Comparison of ENCODE assay signal across 23 cellular contexts in genomic region chr11:45489281-45489906, GRCh38.
DNase-seq lines count a peak whose midpoint lies in the region; FAIRE-seq and TF ChIP-seq lines count a peak whose summit lies in the region.
"Had no signal": no experiment of that assay in that cellular context is flagged by ENCODE, and none has a peak within 500 bp of the region (broad histone marks: within the 10 kb centered on the region; RNA-seq: fewer than 3 reads in every experiment).

No MANE protein-coding gene starts in this region.

- H3K4me3 Mint-ChIP-seq in neural progenitor cell: no peak overlapping the region
- H3K4me3 Mint-ChIP-seq: activated T-helper 17 cell treated with anti-CD3 and anti-CD28 coated beads, Interleukin-2, amount 50 U/mL, for 72 hours; CD4-positive, alpha-beta memory T cell had no signal

- no peaks in the 10 kb centered on the region for H4K20me1 ChIP-seq in neural progenitor cell (ENCODE audit: low read depth)

- no peak overlapping the region for H3K4me2 ChIP-seq in neural progenitor cell

- peaks cover 41% of the 10 kb centered on the region for H3K4me1 Mint-ChIP-seq in neural progenitor cell
- H3K4me1 Mint-ChIP-seq: activated T-helper 17 cell treated with anti-CD3 and anti-CD28 coated beads, Interleukin-2, amount 50 U/mL, for 72 hours; CD4-positive, alpha-beta memory T cell had no signal

- H3K4me1 ChIP-seq in neural progenitor cell: peaks cover 8% of the 10 kb centered on the region
- H3K4me1 ChIP-seq: psoas muscle, upper lobe of left lung had no signal

- H3K27me3 ChIP-seq in neural progenitor cell: no peaks in the 10 kb centered on the region
- H3K27me3 ChIP-seq: upper lobe of left lung had no signal

- TF ChIP-seq POLR2A in GM12891 (IDR thresholded peaks at IDR 0.05; ENCODE audit: low read depth, low read length): no peak

- TF ChIP-seq CTCF in neural progenitor cell (IDR thresholded peaks at IDR 0.05): no peak

- H3K36me3 ChIP-seq in neural progenitor cell: no peaks in the 10 kb centered on the region
- H3K36me3 ChIP-seq: cardiac muscle cell, upper lobe of left lung had no signal

- FAIRE-seq in GM12891 (lab: Jason Lieb, UNC): no peak

- no peaks in the 10 kb centered on the region for H3K9me3 ChIP-seq in neural progenitor cell (ENCODE audit: low read depth)
- H3K9me3 ChIP-seq: psoas muscle, upper lobe of left lung had no signal

- peaks cover 4% of the 10 kb centered on the region for H3K9me3 Mint-ChIP-seq in neural progenitor cell
- H3K9me3 Mint-ChIP-seq: activated T-helper 17 cell treated with anti-CD3 and anti-CD28 coated beads, Interleukin-2, amount 50 U/mL, for 72 hours had no signal

- H3K27ac ChIP-seq in caudate nucleus (ENCODE audit: low read depth, low read length): peak overlapping the region; percentile 31
- no peak overlapping the region for H3K27ac ChIP-seq in neural progenitor cell
- H3K27ac ChIP-seq: cardiac muscle cell, psoas muscle, upper lobe of left lung had no signal

- H3K79me2 ChIP-seq in neural progenitor cell (ENCODE audit: low read depth): no peaks in the 10 kb centered on the region

- no peak overlapping the region for H3K4me3 ChIP-seq in neural progenitor cell
- H3K4me3 ChIP-seq: cardiac muscle cell, psoas muscle, upper lobe of left lung had no signal

- no peaks in the 10 kb centered on the region for H3K36me3 Mint-ChIP-seq in neural progenitor cell
- H3K36me3 Mint-ChIP-seq: activated naive CD4-positive, alpha-beta T cell treated with anti-CD3 and anti-CD28 coated beads, Interleukin-2, amount 50 U/mL, for 72 hours; CD4-positive, alpha-beta memory T cell had no signal

- H3K9ac ChIP-seq in neural progenitor cell: no peak overlapping the region

- peaks cover 11% of the 10 kb centered on the region for H3K27me3 Mint-ChIP-seq in neural progenitor cell (ENCODE audit: insufficient read depth, low read depth)

- peak overlapping the region; percentile 30 for H3K27ac Mint-ChIP-seq in neural progenitor cell
- H3K27ac Mint-ChIP-seq: activated naive CD4-positive, alpha-beta T cell treated with anti-CD3 and anti-CD28 coated beads, Interleukin-2, amount 50 U/mL, for 72 hours; activated T-helper 17 cell treated with anti-CD3 and anti-CD28 coated beads, Interleukin-2, amount 50 U/mL, for 72 hours; CD4-positive, alpha-beta memory T cell had no signal

- DNase-seq in NCI-H1092 (lab: John Stamatoyannopoulos, UW): peak; percentile 58
- DNase-seq in NCI-H345 (lab: John Stamatoyannopoulos, UW): peak; percentile 73
- DNase-seq in caudate nucleus (lab: John Stamatoyannopoulos, UW): peak in 11 of 61 donors; percentile 1 to 48 (median 26)
- no peak for DNase-seq in neural progenitor cell (ENCODE audit: low spot score)
- no peak for DNase-seq in SKM-1 treated with dmso at 0.1 percent for 144 hours (lab: John Stamatoyannopoulos, UW; ENCODE audit: unreplicated experiment)
- no peak for DNase-seq in DMS 273 (lab: John Stamatoyannopoulos, UW; ENCODE audit: unreplicated experiment)
- no peak for DNase-seq in T-helper 1 cell
- no peak for DNase-seq in GM12891 (ENCODE audit: insufficient read length, low spot score)
- DNase-seq: activated CD8-positive, alpha-beta memory T cell treated with anti-CD3 and anti-CD28 coated beads, Interleukin-2, amount 50 U/mL, for 4 hours; CD4-positive, alpha-beta memory T cell; dermis blood vessel endothelial cell; GF-D8; Karpas-422; kidney glomerular epithelial cell; MV-4-11; NCI-H2107; NCI-H526 treated with DMSO at 0.1 percent for 48 hours; OCI-M1; psoas muscle; upper lobe of left lung had no signal

- H3F3A ChIP-seq in neural progenitor cell (ENCODE audit: low read depth): no peaks in the 10 kb centered on the region

- H2AFZ ChIP-seq in neural progenitor cell (replicated peaks): no peak overlapping the region

TF ChIP-seq in GM12891, 5 proteins besides CTCF, POLR2A, EP300 and RAD21:
- no peak for TF ChIP-seq POU2F2 (IDR thresholded peaks at IDR 0.05; ENCODE audit: low read depth, low read length)
TF ChIP-seq in GM12891: peak in this region for 0.

Comparison
In these comparisons a context has a peak if more than half of its experiments do, and no peak if none do; other contexts are left out.
1. DNase-seq: peak in NCI-H1092 (single experiment) and NCI-H345 (single experiment); none in neural progenitor cell (single experiment), SKM-1 treated with dmso at 0.1 percent for 144 hours (single experiment), DMS 273 (single experiment), T-helper 1 cell (0 of 5) and GM12891 (single experiment).